1 cellular context compared by ENCODE assay signal in the genomic region with DNA sequence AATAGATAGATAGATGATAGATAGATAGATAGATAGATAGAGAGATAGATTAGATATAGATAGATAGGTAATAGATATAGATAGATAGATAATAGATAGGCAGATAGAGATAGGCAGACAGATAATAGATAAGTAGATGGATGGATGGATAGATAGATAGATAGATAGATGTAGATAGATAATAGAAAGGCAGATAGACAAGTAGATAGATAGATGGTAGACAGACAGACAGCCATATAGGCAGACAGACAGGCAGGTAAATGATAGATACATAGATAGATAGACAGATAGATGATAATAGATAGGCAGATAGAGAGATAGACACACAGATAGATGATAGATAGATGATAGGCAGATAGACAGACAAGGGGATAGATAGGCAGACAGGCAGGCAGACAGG.
A peak's percentile ranks its signal among the peaks of the same experiment; 100 is the strongest.
TF ChIP-seq lines count a peak whose summit lies in the region.

No MANE protein-coding gene starts in this region.

TF ChIP-seq in K562, 482 proteins besides CTCF, POLR2A, EP300 and RAD21 (continued from another document):
- TF ChIP-seq, protein P1, sequence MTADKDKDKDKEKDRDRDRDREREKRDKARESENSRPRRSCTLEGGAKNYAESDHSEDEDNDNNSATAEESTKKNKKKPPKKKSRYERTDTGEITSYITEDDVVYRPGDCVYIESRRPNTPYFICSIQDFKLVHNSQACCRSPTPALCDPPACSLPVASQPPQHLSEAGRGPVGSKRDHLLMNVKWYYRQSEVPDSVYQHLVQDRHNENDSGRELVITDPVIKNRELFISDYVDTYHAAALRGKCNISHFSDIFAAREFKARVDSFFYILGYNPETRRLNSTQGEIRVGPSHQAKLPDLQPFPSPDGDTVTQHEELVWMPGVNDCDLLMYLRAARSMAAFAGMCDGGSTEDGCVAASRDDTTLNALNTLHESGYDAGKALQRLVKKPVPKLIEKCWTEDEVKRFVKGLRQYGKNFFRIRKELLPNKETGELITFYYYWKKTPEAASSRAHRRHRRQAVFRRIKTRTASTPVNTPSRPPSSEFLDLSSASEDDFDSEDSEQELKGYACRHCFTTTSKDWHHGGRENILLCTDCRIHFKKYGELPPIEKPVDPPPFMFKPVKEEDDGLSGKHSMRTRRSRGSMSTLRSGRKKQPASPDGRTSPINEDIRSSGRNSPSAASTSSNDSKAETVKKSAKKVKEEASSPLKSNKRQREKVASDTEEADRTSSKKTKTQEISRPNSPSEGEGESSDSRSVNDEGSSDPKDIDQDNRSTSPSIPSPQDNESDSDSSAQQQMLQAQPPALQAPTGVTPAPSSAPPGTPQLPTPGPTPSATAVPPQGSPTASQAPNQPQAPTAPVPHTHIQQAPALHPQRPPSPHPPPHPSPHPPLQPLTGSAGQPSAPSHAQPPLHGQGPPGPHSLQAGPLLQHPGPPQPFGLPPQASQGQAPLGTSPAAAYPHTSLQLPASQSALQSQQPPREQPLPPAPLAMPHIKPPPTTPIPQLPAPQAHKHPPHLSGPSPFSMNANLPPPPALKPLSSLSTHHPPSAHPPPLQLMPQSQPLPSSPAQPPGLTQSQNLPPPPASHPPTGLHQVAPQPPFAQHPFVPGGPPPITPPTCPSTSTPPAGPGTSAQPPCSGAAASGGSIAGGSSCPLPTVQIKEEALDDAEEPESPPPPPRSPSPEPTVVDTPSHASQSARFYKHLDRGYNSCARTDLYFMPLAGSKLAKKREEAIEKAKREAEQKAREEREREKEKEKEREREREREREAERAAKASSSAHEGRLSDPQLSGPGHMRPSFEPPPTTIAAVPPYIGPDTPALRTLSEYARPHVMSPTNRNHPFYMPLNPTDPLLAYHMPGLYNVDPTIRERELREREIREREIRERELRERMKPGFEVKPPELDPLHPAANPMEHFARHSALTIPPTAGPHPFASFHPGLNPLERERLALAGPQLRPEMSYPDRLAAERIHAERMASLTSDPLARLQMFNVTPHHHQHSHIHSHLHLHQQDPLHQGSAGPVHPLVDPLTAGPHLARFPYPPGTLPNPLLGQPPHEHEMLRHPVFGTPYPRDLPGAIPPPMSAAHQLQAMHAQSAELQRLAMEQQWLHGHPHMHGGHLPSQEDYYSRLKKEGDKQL (CRISPR knock-in tag; IDR thresholded peaks at IDR 0.05; ENCODE audit: borderline replicate concordance): no peak
- TF ChIP-seq, protein P2, sequence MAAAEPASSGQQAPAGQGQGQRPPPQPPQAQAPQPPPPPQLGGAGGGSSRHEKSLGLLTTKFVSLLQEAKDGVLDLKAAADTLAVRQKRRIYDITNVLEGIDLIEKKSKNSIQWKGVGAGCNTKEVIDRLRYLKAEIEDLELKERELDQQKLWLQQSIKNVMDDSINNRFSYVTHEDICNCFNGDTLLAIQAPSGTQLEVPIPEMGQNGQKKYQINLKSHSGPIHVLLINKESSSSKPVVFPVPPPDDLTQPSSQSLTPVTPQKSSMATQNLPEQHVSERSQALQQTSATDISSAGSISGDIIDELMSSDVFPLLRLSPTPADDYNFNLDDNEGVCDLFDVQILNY (CRISPR knock-in tag; IDR thresholded peaks at IDR 0.05): no peak
- TF ChIP-seq NR3C1 (CRISPR knock-in tag; IDR thresholded peaks at IDR 0.05) (no peak), MTA1 (IDR thresholded peaks at IDR 0.05; ENCODE audit: borderline replicate concordance) (peak; percentile 68; the same call in 1 of the 2 replicates)
